11 cellular contexts compared by ENCODE assay signal in the genomic region with DNA sequence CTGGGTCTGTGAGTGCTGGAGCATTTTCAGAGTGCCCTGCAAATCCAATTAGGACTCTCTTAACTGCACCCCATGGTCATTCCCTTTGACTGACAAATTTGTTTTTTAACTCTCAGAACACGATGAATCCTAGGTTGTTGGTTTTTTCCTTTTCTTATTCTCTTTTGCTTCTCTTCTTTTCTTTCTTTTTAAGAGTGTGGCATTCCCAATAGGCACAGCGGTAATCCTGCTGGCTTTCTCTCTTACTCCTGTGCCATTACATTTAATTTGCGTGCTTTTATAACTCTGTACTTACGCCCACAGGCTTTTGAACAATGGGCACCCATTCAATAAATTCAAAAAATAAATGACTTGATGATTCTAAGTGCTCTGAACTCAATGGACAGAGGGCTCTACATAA.
"Had no signal": no experiment of that assay in that cellular context is flagged by ENCODE, and none has a peak within 500 bp of the region (broad histone marks: within the 10 kb centered on the region; RNA-seq: fewer than 3 reads in every experiment).

No MANE protein-coding gene starts in this region.

- H3K9me3 Mint-ChIP-seq: activated CD8-positive, alpha-beta T cell treated with anti-CD3 and anti-CD28 coated beads for 36 hours; activated naive CD4-positive, alpha-beta T cell treated with anti-CD3 and anti-CD28 coated beads, Interleukin-2, amount 50 U/mL, for 72 hours; activated T-cell treated with anti-CD3 and anti-CD28 coated beads, Interleukin-2, amount 50 U/mL, for 72 hours; immature natural killer cell had no signal

- H3K4me3 Mint-ChIP-seq: activated CD8-positive, alpha-beta T cell treated with anti-CD3 and anti-CD28 coated beads for 36 hours; activated T-cell treated with anti-CD3 and anti-CD28 coated beads, Interleukin-2, amount 50 U/mL, for 72 hours; immature natural killer cell had no signal

- DNase-seq: activated CD4-positive, alpha-beta T cell treated with anti-CD3 and anti-CD28 coated beads for 48 hours; activated CD8-positive, alpha-beta T cell treated with anti-CD3 and anti-CD28 coated beads for 36 hours; activated gamma-delta T cell; activated T-cell treated with anti-CD3 and anti-CD28 coated beads, Interleukin-2, amount 50 U/mL, for 72 hours; gastrocnemius medialis; heart left ventricle; immature natural killer cell; lower lobe of right lung; stimulated activated CD4-positive, alpha-beta T cell treated with anti-CD3 and anti-CD28 coated beads, Interleukin-12 subunit alpha, Interleukin-12 subunit beta, amount 100 ng/mL, for 4 hours; stimulated activated CD4-positive, alpha-beta T cell treated with anti-CD3 and anti-CD28 coated beads, Interleukin-2, amount 100 ng/mL, for 24 hours had no signal

- ATAC-seq: activated CD8-positive, alpha-beta T cell treated with anti-CD3 and anti-CD28 coated beads for 36 hours; activated naive CD4-positive, alpha-beta T cell treated with anti-CD3 and anti-CD28 coated beads, Interleukin-2, amount 50 U/mL, for 72 hours; activated T-cell treated with anti-CD3 and anti-CD28 coated beads, Interleukin-2, amount 50 U/mL, for 72 hours; gastrocnemius medialis; heart left ventricle; lower lobe of right lung had no signal

- H3K27ac Mint-ChIP-seq: activated CD8-positive, alpha-beta T cell treated with anti-CD3 and anti-CD28 coated beads for 36 hours; activated naive CD4-positive, alpha-beta T cell treated with anti-CD3 and anti-CD28 coated beads, Interleukin-2, amount 50 U/mL, for 72 hours; activated T-cell treated with anti-CD3 and anti-CD28 coated beads, Interleukin-2, amount 50 U/mL, for 72 hours; immature natural killer cell had no signal

- H3K36me3 Mint-ChIP-seq: activated naive CD4-positive, alpha-beta T cell treated with anti-CD3 and anti-CD28 coated beads, Interleukin-2, amount 50 U/mL, for 72 hours had no signal

- H3K27me3 Mint-ChIP-seq: activated CD8-positive, alpha-beta T cell treated with anti-CD3 and anti-CD28 coated beads for 36 hours had no signal
